ENCODE assay signal across 1 cellular context in genomic region chr10:35379226-35380137, GRCh38.
TF ChIP-seq lines count a peak whose summit lies in the region.

No MANE protein-coding gene starts in this region.

TF ChIP-seq in HepG2, 621 proteins besides CTCF, POLR2A, EP300 and RAD21 (continued from another document):
- no peak for TF ChIP-seq ZNF407 (CRISPR knock-in tag; IDR thresholded peaks at IDR 0.05; ENCODE audit: not compliant biosample characterization)
